Comparison of ENCODE assay signal across 21 cellular contexts in genomic region chr3:38011111-38011510, GRCh38. TPM values are rescaled to one million over a fixed set of nuclear protein-coding genes. Genes with fewer than 3 reads are reported as not detected.
"Had no signal": no experiment of that assay in that cellular context is flagged by ENCODE, and none has a peak within 500 bp of the region (broad histone marks: within the 10 kb centered on the region; RNA-seq: fewer than 3 reads in every experiment).

No MANE protein-coding gene starts in this region.

- H3K4me1 ChIP-seq: gastrocnemius medialis, prostate gland, right lobe of liver had no signal

- H3K27me3 ChIP-seq: brain microvascular endothelial cell, gastrocnemius medialis, right lobe of liver, testis had no signal

- DNase-seq: activated CD4-positive, alpha-beta memory T cell treated with anti-CD3 and anti-CD28 coated beads, Interleukin-2, amount 10 ng/mL, durations not matched to agents 7 days and 5 days; activated CD4-positive, alpha-beta T cell treated with anti-CD3 and anti-CD28 coated beads for 4 hours; activated CD8-positive, alpha-beta memory T cell treated with anti-CD3 and anti-CD28 coated beads, Interleukin-2, amount 10 ng/mL, durations not matched to agents 7 days and 5 days; activated naive CD4-positive, alpha-beta T cell treated with Interleukin-2 at 50 U/mL for 16 hours; activated naive CD8-positive, alpha-beta T cell treated with anti-CD3 and anti-CD28 coated beads, Interleukin-2, amount 10 ng/mL, durations not matched to agents 7 days and 5 days; brain microvascular endothelial cell; cerebellar nuclear complex; cortex of kidney; gastrocnemius medialis; immature natural killer cell; nephron progenitor cell; occipital lobe; SK-N-SH; stimulated activated CD4-positive, alpha-beta T cell treated with anti-CD3 and anti-CD28 coated beads, Interleukin-4, amount 100 ng/mL, for 24 hours; testis had no signal

- H3K4me3 ChIP-seq: gastrocnemius medialis, prostate gland, right lobe of liver, smooth muscle cell, testis had no signal

- H3K27ac ChIP-seq: brain microvascular endothelial cell, gastrocnemius medialis, prostate gland, right lobe of liver, testis had no signal

- ATAC-seq: activated CD8-positive, alpha-beta memory T cell treated with anti-CD3 and anti-CD28 coated beads, Interleukin-2, amount 10 ng/mL, durations not matched to agents 7 days and 5 days; esophagus mucosa; gastrocnemius medialis; stimulated activated memory B cell treated with anti-CD40 and anti-IgM and Interleukin-4, amounts not matched to agents 10 μg/mL and 1 μg/mL and 100 μg/mL, for 72 hours; WTC11 had no signal

- H3K9me3 ChIP-seq: gastrocnemius medialis, prostate gland, right lobe of liver, SK-N-SH, testis had no signal

- H3K9ac ChIP-seq: SK-N-SH had no signal

- H3K4me2 ChIP-seq: SK-N-SH, smooth muscle cell had no signal

RNA-seq across cellular contexts. Expression of gene DLEC1, which starts 27.9 kb away (rescaled TPM):
- total RNA-seq: gastrocnemius medialis had no signal
